Comparison of ENCODE assay signal across 24 cellular contexts in genomic region chr11:44313701-44314489, GRCh38. TPM values are rescaled to one million over a fixed set of nuclear protein-coding genes. Genes with fewer than 3 reads are reported as not detected.
DNase-seq lines count a peak whose midpoint lies in the region; ATAC-seq and TF ChIP-seq lines count a peak whose summit lies in the region.
"Had no signal": no experiment of that assay in that cellular context is flagged by ENCODE, and none has a peak within 500 bp of the region (broad histone marks: within the 10 kb centered on the region; RNA-seq: fewer than 3 reads in every experiment).

No MANE protein-coding gene starts in this region.

- DNase-seq in DMS 273 (lab: John Stamatoyannopoulos, UW; ENCODE audit: unreplicated experiment), result peak; percentile 60
- no peak for DNase-seq in DMS 273 treated with DMSO at 0.1 percent for 48 hours (lab: John Stamatoyannopoulos, UW)
- peak; percentile 50 for DNase-seq in M059J (ENCODE audit: low read depth)
- DNase-seq in MCF 10A (ENCODE audit: unreplicated experiment), result peak; percentile 60
- peak; percentile 34 for DNase-seq in left lobe of liver (ENCODE audit: low spot score)
- no peak for DNase-seq in NCI-H748 treated with DMSO at 0.1 percent for 48 hours (lab: John Stamatoyannopoulos, UW)
- DNase-seq in stimulated activated CD4-positive, alpha-beta T cell treated with anti-CD3 and anti-CD28 coated beads, Interleukin-2, amount 100 ng/mL, for 24 hours, result no peak
- DNase-seq: activated CD4-positive, alpha-beta T cell treated with anti-CD3 and anti-CD28 coated beads, Interleukin-2, amount 10 ng/mL, durations not matched to agents 24 days and 14 days; adrenal gland; foreskin keratinocyte; hippocampal formation; islet precursor cell; KG1; NCI-H2081 treated with DMSO at 0.1 percent for 48 hours; nucleus accumbens; OCI-M1; SHP77 treated with DMSO at 0.1 percent for 48 hours; stimulated activated CD4-positive, alpha-beta T cell treated with anti-CD3 and anti-CD28 coated beads, Interleukin-4, amount 100 ng/mL, for 4 hours; stomach; trophoblast cell had no signal

- no peak for ATAC-seq in left lobe of liver
- no peak for ATAC-seq in HG03460 (IDR thresholded peaks at IDR 0.05; ENCODE audit: unreplicated experiment)
- ATAC-seq: foreskin keratinocyte had no signal

- H3K27me3 Mint-ChIP-seq in MCF 10A (ENCODE audit: insufficient read depth, unreplicated experiment), result peaks cover 83% of the 10 kb centered on the region

- H3K4me1 Mint-ChIP-seq in MCF 10A (ENCODE audit: insufficient read depth, unreplicated experiment), result no peaks in the 10 kb centered on the region

- CTCF ChIA-PET in MCF 10A (lab: Yijun Ruan, JAX), result interaction anchor here (1.0 kb wide), 1 partner anchor 28 kb away, joined by 3 read pairs; no protein-coding TSS in a partner anchor

- no TSS peak for BruUV-seq in MCF 10A (replicated peaks; lab: Mats Ljungman, UMichigan)

- intact Hi-C loops in MCF 10A (cut with micrococcal nuclease), result no loop called here

- no peak overlapping the region for H3K27ac Mint-ChIP-seq in MCF 10A (ENCODE audit: low read depth, unreplicated experiment)
- H3K27ac Mint-ChIP-seq: activated CD4-positive, alpha-beta T cell treated with anti-CD3 and anti-CD28 coated beads, Interleukin-2, amount 10 ng/mL, durations not matched to agents 24 days and 14 days had no signal

- no peaks in the 10 kb centered on the region for H3K36me3 Mint-ChIP-seq in MCF 10A (ENCODE audit: insufficient read depth, unreplicated experiment)

- no peak for TF ChIP-seq CTCF in MCF 10A (IDR thresholded peaks at IDR 0.05; ENCODE audit: unreplicated experiment)

- POLR2A ChIA-PET in MCF 10A (lab: Yijun Ruan, JAX), result interaction anchor here (0.7 to 0.9 kb wide), 2 partner anchors 9 to 251 kb away, joined by 3 read pairs; partner anchors contain the start of gene CD82

- H3K9me3 Mint-ChIP-seq in MCF 10A (ENCODE audit: unreplicated experiment), result no peaks in the 10 kb centered on the region

- H3K4me3 Mint-ChIP-seq in MCF 10A (ENCODE audit: unreplicated experiment), result no peak overlapping the region
- H3K4me3 Mint-ChIP-seq: activated CD4-positive, alpha-beta T cell treated with anti-CD3 and anti-CD28 coated beads, Interleukin-2, amount 10 ng/mL, durations not matched to agents 24 days and 14 days had no signal

RNA-seq across cellular contexts. Expression of gene ALX4, which starts 4.0 kb away (rescaled TPM):
- total RNA-seq in M059J (2014; rRNA removed; shearing (Covaris generic)), result 7.0 and 9.9 TPM in 2 replicates
- total RNA-seq in MCF 10A (2022), result not detected in 2 replicates
- not detected for total RNA-seq in left lobe of liver
- total RNA-seq: activated CD4-positive, alpha-beta T cell treated with anti-CD3 and anti-CD28 coated beads, Interleukin-2, amount 10 ng/mL, durations not matched to agents 24 days and 14 days; adrenal gland; foreskin keratinocyte; HT-29; lung microvascular endothelial cell; renal cortical epithelial cell; stomach had no signal

Comparison
In these comparisons a context has a peak if more than half of its experiments do, and no peak if none do; other contexts are left out.
1. DNase-seq: peak in DMS 273 (single experiment), M059J (single experiment), MCF 10A (single experiment) and left lobe of liver (single experiment); none in DMS 273 treated with DMSO at 0.1 percent for 48 hours (single experiment), NCI-H748 treated with DMSO at 0.1 percent for 48 hours (single experiment) and stimulated activated CD4-positive, alpha-beta T cell treated with anti-CD3 and anti-CD28 coated beads, Interleukin-2, amount 100 ng/mL, for 24 hours (0 of 2).